ENCODE assay signal across 8 cellular contexts in the genomic region with DNA sequence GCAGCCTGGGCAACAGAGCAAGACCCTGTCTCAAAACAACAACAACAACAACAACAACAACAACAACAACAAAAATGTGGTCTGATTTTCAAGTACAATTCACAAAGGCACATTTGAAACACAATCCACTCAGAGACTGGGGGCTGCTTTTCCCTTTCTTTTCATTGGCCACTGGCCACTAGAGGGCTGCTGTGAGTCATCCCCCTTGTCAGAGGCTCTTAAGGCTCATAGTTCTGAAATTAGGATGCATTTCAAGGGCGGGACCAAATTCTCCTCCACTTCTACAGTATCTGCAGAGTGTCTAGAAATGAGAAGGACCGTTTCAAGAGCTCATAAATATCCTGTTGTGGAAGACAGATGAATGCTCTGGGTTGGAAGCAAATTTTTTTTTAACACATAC.
DNase-seq lines count a peak whose midpoint lies in the region; ATAC-seq, FAIRE-seq and TF ChIP-seq lines count a peak whose summit lies in the region.

No MANE protein-coding gene starts in this region.

- DNase-seq in NCI-H345 (lab: John Stamatoyannopoulos, UW): peak; percentile 7
- DNase-seq in NCI-H345 treated with DMSO at 0.1 percent for 48 hours (lab: John Stamatoyannopoulos, UW; ENCODE audit: unreplicated experiment): no peak
- DNase-seq in SK-N-DZ (ENCODE audit: low spot score): peak; percentile 8
- DNase-seq in kidney: no peak
- DNase-seq in pons (ENCODE audit: low spot score): no peak
- no peak for DNase-seq in stimulated activated CD8-positive, alpha-beta memory T cell treated with anti-CD3 and anti-CD28 coated beads, Interleukin-4, amount 100 ng/mL, for 48 hours
- DNase-seq in Right ventricle myocardium inferior (ENCODE audit: missing footprints): no peak

- no peak overlapping the region for H3K9ac ChIP-seq in kidney (ENCODE audit: low read length in 2 of 2)

- intact Hi-C loops in kidney (cut with DNase I): no loop called here
- intact Hi-C loops in Right ventricle myocardium inferior (cut with DNase I): no loop called here

- H3K36me3 ChIP-seq in kidney (ENCODE audit: control insufficient read depth in 1 of 2, insufficient read depth in 2 of 2, low read length in 2 of 2): no peaks in the 10 kb centered on the region

- ATAC-seq in HG02884 (IDR thresholded peaks at IDR 0.05; ENCODE audit: unreplicated experiment) (peak; percentile 78), Right ventricle myocardium inferior (no peak)

- no peak for FAIRE-seq in kidney (lab: Jason Lieb, UNC)

- no peak overlapping the region for H3K27ac ChIP-seq in kidney (ENCODE audit: low read depth in 2 of 2, low read length in 2 of 2)

- no peaks in the 10 kb centered on the region for H3K9me3 ChIP-seq in kidney (ENCODE audit: control insufficient read depth in 1 of 2, low read length in 2 of 2)

- no peak overlapping the region for H3K4me3 ChIP-seq in kidney (ENCODE audit: low read length in 2 of 2)

- H3K4me1 ChIP-seq in kidney (ENCODE audit: control insufficient read depth in 1 of 2, insufficient read depth in 1 of 2, low read depth in 1 of 2, low read length in 2 of 2): no peaks in the 10 kb centered on the region

- peak; percentile 51 for TF ChIP-seq CTCF in kidney (IDR thresholded peaks at IDR 0.05; ENCODE audit: borderline replicate concordance, extremely low read depth, insufficient read depth)

Comparison
In these comparisons a context has a peak if more than half of its experiments do, and no peak if none do; other contexts are left out.
1. DNase-seq: peak in NCI-H345 (single experiment) and SK-N-DZ (single experiment); none in NCI-H345 treated with DMSO at 0.1 percent for 48 hours (single experiment), kidney (single experiment), pons (single experiment), stimulated activated CD8-positive, alpha-beta memory T cell treated with anti-CD3 and anti-CD28 coated beads, Interleukin-4, amount 100 ng/mL, for 48 hours (single experiment) and Right ventricle myocardium inferior (single experiment).